In the genomic region with DNA sequence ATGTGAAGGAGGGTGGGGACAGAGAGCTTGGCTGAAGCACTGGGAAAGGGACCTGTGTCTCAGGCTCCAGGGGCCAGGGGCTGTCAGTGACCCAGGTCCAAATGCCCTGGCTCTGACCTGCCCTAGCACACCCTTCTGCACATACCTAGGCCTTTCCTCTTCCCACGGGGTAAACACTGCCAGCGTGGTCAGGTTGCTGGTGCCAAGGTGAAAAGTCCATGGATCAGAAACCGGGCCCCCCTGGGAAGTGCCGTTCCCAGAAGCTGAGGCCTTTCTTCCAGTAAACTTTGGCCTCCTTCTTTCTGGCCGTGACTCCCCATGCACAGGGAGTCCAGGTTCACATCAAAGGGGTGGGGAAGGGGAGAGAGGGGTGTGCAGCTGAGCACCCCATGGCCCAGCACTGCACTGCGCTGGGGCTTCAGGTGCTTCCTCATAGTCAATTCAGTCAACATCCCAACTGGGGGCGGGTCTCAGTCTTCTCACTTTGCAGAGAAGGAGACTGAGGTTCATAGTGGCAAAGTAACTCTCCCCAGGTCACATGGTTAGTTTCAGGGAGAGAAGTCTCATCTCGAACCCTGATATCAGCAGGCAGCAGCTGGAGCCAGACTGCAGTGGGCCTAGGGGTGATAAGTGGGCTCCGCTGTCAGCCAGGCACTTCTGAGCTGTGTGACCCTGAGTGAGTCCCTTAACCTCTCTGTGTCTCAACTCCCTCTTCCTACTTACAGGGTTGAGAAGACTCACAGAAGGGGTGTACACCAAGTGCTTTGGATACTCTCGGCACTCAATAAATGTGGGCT, we compare ENCODE assay signal across 1 cellular context.
TF ChIP-seq lines count a peak whose summit lies in the region.

No MANE protein-coding gene starts in this region.

TF ChIP-seq in HepG2, 621 proteins besides CTCF, POLR2A, EP300 and RAD21 (continued from another document and continues in another):
- peak; percentile 66 for TF ChIP-seq HNF4G (IDR thresholded peaks at IDR 0.05; ENCODE audit: borderline replicate concordance, low read depth, low read length)
- peak; percentile 81 for TF ChIP-seq HNF4G (CRISPR knock-in tag; IDR thresholded peaks at IDR 0.05; ENCODE audit: borderline replicate concordance, low read depth)
- TF ChIP-seq THRA (CRISPR knock-in tag; IDR thresholded peaks at IDR 0.05; ENCODE audit: borderline replicate concordance), result 0 out of 2 replicates have a peak, but pooled peaks have one; percentile 20
- 0 out of 2 replicates have a peak, but pooled peaks have one; percentile 58 for TF ChIP-seq ARNTL (CRISPR knock-in tag; IDR thresholded peaks at IDR 0.05)
- no peak for TF ChIP-seq TSC22D2 (CRISPR knock-in tag; IDR thresholded peaks at IDR 0.05; ENCODE audit: borderline replicate concordance)
- TF ChIP-seq FOXC1 (CRISPR knock-in tag; IDR thresholded peaks at IDR 0.05; ENCODE audit: borderline replicate concordance), result peak; percentile 68; the same call in 1 of the 2 replicates
- TF ChIP-seq PAX8 (CRISPR knock-in tag; IDR thresholded peaks at IDR 0.05; ENCODE audit: borderline replicate concordance), result no peak
- TF ChIP-seq CREB3 (CRISPR knock-in tag; IDR thresholded peaks at IDR 0.05), result no peak
- 0 out of 2 replicates have a peak, but pooled peaks have one; percentile 28 for TF ChIP-seq PRDM10 (CRISPR knock-in tag; IDR thresholded peaks at IDR 0.05; ENCODE audit: low read depth)
- no peak for TF ChIP-seq CAMTA2 (CRISPR knock-in tag; IDR thresholded peaks at IDR 0.05; ENCODE audit: borderline replicate concordance)
- TF ChIP-seq ZNF296 (CRISPR knock-in tag; conservative IDR thresholded peaks at IDR 0.05), result no peak
- no peak for TF ChIP-seq ZNF329 (CRISPR knock-in tag; IDR thresholded peaks at IDR 0.05; ENCODE audit: low read depth)
- TF ChIP-seq PLSCR1 (CRISPR knock-in tag; IDR thresholded peaks at IDR 0.05; ENCODE audit: borderline replicate concordance), result no peak
- TF ChIP-seq ADNP (CRISPR knock-in tag; IDR thresholded peaks at IDR 0.05), result no peak
- TF ChIP-seq ZNF17 (CRISPR knock-in tag; IDR thresholded peaks at IDR 0.05), result no peak
- TF ChIP-seq SMAD3 (CRISPR knock-in tag; IDR thresholded peaks at IDR 0.05), result peak; percentile 57; the same call in 1 of the 2 replicates
- no peak for TF ChIP-seq ZFP62 (CRISPR knock-in tag; IDR thresholded peaks at IDR 0.05)
- TF ChIP-seq FOSL1 (CRISPR knock-in tag; IDR thresholded peaks at IDR 0.05; ENCODE audit: borderline replicate concordance), result no peak
- TF ChIP-seq IKZF4 (CRISPR knock-in tag; IDR thresholded peaks at IDR 0.05; ENCODE audit: borderline replicate concordance, low read depth, not compliant biosample characterization), result no peak
- no peak for TF ChIP-seq MXD1 (CRISPR knock-in tag; IDR thresholded peaks at IDR 0.05)
- no peak for TF ChIP-seq ZFP90 (CRISPR knock-in tag; IDR thresholded peaks at IDR 0.05; ENCODE audit: borderline replicate concordance)
- TF ChIP-seq ZSCAN12 (CRISPR knock-in tag; IDR thresholded peaks at IDR 0.05), result no peak
- peak; percentile 34; the same call in 1 of the 2 replicates for TF ChIP-seq GATAD1 (CRISPR knock-in tag; IDR thresholded peaks at IDR 0.05)
- TF ChIP-seq ONECUT2 (CRISPR knock-in tag; IDR thresholded peaks at IDR 0.05), result no peak
- no peak for TF ChIP-seq KDM1A (CRISPR knock-in tag; IDR thresholded peaks at IDR 0.05)
- peak; percentile 76 for TF ChIP-seq BCL6 (CRISPR knock-in tag; IDR thresholded peaks at IDR 0.05)
- no peak for TF ChIP-seq ZKSCAN8 (CRISPR knock-in tag; IDR thresholded peaks at IDR 0.05; ENCODE audit: borderline replicate concordance)
- TF ChIP-seq ZBTB26 (CRISPR knock-in tag; IDR thresholded peaks at IDR 0.05; ENCODE audit: borderline replicate concordance), result no peak
- TF ChIP-seq PITX1 (CRISPR knock-in tag; IDR thresholded peaks at IDR 0.05), result peak; percentile 59
- TF ChIP-seq MLLT10 (CRISPR knock-in tag; IDR thresholded peaks at IDR 0.05), result no peak
- no peak for TF ChIP-seq TERF1 (CRISPR knock-in tag; IDR thresholded peaks at IDR 0.05)
- TF ChIP-seq, protein P1, sequence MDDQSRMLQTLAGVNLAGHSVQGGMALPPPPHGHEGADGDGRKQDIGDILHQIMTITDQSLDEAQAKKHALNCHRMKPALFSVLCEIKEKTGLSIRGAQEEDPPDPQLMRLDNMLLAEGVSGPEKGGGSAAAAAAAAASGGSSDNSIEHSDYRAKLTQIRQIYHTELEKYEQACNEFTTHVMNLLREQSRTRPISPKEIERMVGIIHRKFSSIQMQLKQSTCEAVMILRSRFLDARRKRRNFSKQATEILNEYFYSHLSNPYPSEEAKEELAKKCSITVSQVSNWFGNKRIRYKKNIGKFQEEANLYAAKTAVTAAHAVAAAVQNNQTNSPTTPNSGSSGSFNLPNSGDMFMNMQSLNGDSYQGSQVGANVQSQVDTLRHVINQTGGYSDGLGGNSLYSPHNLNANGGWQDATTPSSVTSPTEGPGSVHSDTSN (CRISPR knock-in tag; IDR thresholded peaks at IDR 0.05; ENCODE audit: borderline replicate concordance), result no peak
- TF ChIP-seq, protein P2, sequence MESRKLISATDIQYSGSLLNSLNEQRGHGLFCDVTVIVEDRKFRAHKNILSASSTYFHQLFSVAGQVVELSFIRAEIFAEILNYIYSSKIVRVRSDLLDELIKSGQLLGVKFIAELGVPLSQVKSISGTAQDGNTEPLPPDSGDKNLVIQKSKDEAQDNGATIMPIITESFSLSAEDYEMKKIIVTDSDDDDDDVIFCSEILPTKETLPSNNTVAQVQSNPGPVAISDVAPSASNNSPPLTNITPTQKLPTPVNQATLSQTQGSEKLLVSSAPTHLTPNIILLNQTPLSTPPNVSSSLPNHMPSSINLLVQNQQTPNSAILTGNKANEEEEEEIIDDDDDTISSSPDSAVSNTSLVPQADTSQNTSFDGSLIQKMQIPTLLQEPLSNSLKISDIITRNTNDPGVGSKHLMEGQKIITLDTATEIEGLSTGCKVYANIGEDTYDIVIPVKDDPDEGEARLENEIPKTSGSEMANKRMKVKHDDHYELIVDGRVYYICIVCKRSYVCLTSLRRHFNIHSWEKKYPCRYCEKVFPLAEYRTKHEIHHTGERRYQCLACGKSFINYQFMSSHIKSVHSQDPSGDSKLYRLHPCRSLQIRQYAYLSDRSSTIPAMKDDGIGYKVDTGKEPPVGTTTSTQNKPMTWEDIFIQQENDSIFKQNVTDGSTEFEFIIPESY (CRISPR knock-in tag; IDR thresholded peaks at IDR 0.05), result no peak
- TF ChIP-seq SRSF1 (optimal IDR thresholded peaks at IDR 0.05; ENCODE audit: low read depth, low read length), result no peak
- TF ChIP-seq ZMYM3 (CRISPR knock-in tag; IDR thresholded peaks at IDR 0.05), result peak; percentile 98
- peak; percentile 22; the same call in 1 of the 2 replicates for TF ChIP-seq ZNF317 (CRISPR knock-in tag; IDR thresholded peaks at IDR 0.05)
- TF ChIP-seq, protein P3, sequence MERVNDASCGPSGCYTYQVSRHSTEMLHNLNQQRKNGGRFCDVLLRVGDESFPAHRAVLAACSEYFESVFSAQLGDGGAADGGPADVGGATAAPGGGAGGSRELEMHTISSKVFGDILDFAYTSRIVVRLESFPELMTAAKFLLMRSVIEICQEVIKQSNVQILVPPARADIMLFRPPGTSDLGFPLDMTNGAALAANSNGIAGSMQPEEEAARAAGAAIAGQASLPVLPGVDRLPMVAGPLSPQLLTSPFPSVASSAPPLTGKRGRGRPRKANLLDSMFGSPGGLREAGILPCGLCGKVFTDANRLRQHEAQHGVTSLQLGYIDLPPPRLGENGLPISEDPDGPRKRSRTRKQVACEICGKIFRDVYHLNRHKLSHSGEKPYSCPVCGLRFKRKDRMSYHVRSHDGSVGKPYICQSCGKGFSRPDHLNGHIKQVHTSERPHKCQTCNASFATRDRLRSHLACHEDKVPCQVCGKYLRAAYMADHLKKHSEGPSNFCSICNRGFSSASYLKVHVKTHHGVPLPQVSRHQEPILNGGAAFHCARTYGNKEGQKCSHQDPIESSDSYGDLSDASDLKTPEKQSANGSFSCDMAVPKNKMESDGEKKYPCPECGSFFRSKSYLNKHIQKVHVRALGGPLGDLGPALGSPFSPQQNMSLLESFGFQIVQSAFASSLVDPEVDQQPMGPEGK (CRISPR knock-in tag; IDR thresholded peaks at IDR 0.05), result peak; percentile 32; the same call in 1 of the 2 replicates
- TF ChIP-seq ZNF430 (CRISPR knock-in tag; IDR thresholded peaks at IDR 0.05), result no peak
- no peak for TF ChIP-seq ZNF619 (CRISPR knock-in tag; IDR thresholded peaks at IDR 0.05)
- TF ChIP-seq ZNF83 (CRISPR knock-in tag; IDR thresholded peaks at IDR 0.05; ENCODE audit: borderline replicate concordance), result no peak
- no peak; the same call in 1 of the 2 replicates for TF ChIP-seq NCOA1 (CRISPR knock-in tag; IDR thresholded peaks at IDR 0.05)
- TF ChIP-seq ZNF740 (CRISPR knock-in tag; IDR thresholded peaks at IDR 0.05), result no peak
- no peak; the same call in 1 of the 2 replicates for TF ChIP-seq KAT8 (CRISPR knock-in tag; IDR thresholded peaks at IDR 0.05)
